Comparison of ENCODE assay signal across 18 cellular contexts in the genomic region with DNA sequence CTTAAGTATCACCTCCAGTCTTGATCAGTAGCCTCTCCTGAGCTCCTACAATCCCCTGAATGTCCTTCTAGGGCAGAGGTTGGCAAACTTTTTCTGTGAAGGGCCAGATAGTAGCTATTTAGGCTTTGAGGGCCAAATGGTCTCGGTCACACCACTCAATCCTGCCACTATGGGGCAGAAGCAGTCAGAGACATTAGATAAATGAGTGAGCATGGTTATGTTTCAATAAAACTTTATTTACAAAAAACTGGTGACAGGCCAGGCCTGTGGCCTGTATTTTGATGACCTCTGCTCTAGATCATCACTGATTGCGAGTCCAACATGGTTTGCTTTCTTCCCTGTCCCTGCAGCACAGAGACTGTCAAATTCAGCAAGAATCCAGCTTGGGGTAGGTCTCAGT. TPM values are rescaled to one million over a fixed set of nuclear protein-coding genes. Genes with fewer than 3 reads are reported as not detected.
A peak's percentile ranks its signal among the peaks of the same experiment; 100 is the strongest.
DNase-seq lines count a peak whose midpoint lies in the region; ATAC-seq and TF ChIP-seq lines count a peak whose summit lies in the region.
"Had no signal": no experiment of that assay in that cellular context is flagged by ENCODE, and none has a peak within 500 bp of the region (broad histone marks: within the 10 kb centered on the region; RNA-seq: fewer than 3 reads in every experiment).

No MANE protein-coding gene starts in this region.

- TF ChIP-seq CTCF in Loucy (conservative IDR thresholded peaks at IDR 0.05; ENCODE audit: low read length) (peak; percentile 23; the same call in 1 of the 2 replicates), brain (conservative IDR thresholded peaks at IDR 0.05) (no peak), osteoblast (IDR thresholded peaks at IDR 0.05; ENCODE audit: extremely low read depth, low read depth, low read length) (peak; percentile 24), hepatocyte (IDR thresholded peaks at IDR 0.05; ENCODE audit: poor library complexity) (no peak), GM10266 (IDR thresholded peaks at IDR 0.05; ENCODE audit: control insufficient read depth, insufficient read depth, low read depth, missing control alignments) (no peak)

- H3K9me3 ChIP-seq in Loucy (ENCODE audit: insufficient read depth, low read depth, low read length) (no peaks in the 10 kb centered on the region), osteoblast (ENCODE audit: low read depth, low read length) (no peaks in the 10 kb centered on the region), hepatocyte (ENCODE audit: low read depth) (no peaks in the 10 kb centered on the region)
- H3K9me3 ChIP-seq: MG63, mucosa of descending colon, pancreas had no signal

- H3K36me3 ChIP-seq in Loucy (ENCODE audit: insufficient read depth, low read length) (peaks cover 41% of the 10 kb centered on the region; the same call in 1 of the 2 replicates), osteoblast (ENCODE audit: insufficient read depth, low read length) (no peaks in the 10 kb centered on the region), hepatocyte (replicated peaks; ENCODE audit: insufficient read depth, low read depth) (no peaks in the 10 kb centered on the region)
- H3K36me3 ChIP-seq: pancreas had no signal

- H3K9me2 ChIP-seq in Loucy (replicated peaks; ENCODE audit: low read depth, low read length) (no peaks in the 10 kb centered on the region), hepatocyte (replicated peaks; ENCODE audit: insufficient read depth) (no peaks in the 10 kb centered on the region)

- H3K27me3 Mint-ChIP-seq in activated CD4-positive, alpha-beta T cell treated with anti-CD3 and anti-CD28 coated beads, Interleukin-2, amount 10 ng/mL, durations not matched to agents 7 days and 5 days: no peaks in the 10 kb centered on the region
- H3K27me3 Mint-ChIP-seq in brain: no peaks in the 10 kb centered on the region
- H3K27me3 Mint-ChIP-seq: activated naive CD8-positive, alpha-beta T cell treated with anti-CD3 and anti-CD28 coated beads for 36 hours had no signal

- H3K27me3 ChIP-seq in Loucy (ENCODE audit: insufficient read depth, low read length, poor library complexity, severe bottlenecking): no peaks in the 10 kb centered on the region
- no peaks in the 10 kb centered on the region for H3K27me3 ChIP-seq in osteoblast (ENCODE audit: insufficient read depth, low read length)
- H3K27me3 ChIP-seq in hepatocyte: no peaks in the 10 kb centered on the region
- H3K27me3 ChIP-seq: MG63, pancreas had no signal

- peak overlapping the region; percentile 57 for H3K27ac Mint-ChIP-seq in activated CD4-positive, alpha-beta T cell treated with anti-CD3 and anti-CD28 coated beads, Interleukin-2, amount 10 ng/mL, durations not matched to agents 7 days and 5 days
- peak overlapping the region in 4 of 5 experiments; percentile 29 to 63 (median 52) for H3K27ac Mint-ChIP-seq in brain
- H3K27ac Mint-ChIP-seq: activated naive CD8-positive, alpha-beta T cell treated with anti-CD3 and anti-CD28 coated beads for 36 hours had no signal

- H3K4me1 ChIP-seq in Loucy (ENCODE audit: insufficient read depth, low read length, poor library complexity, severe bottlenecking): peaks cover 11% of the 10 kb centered on the region
- peaks cover 24% of the 10 kb centered on the region for H3K4me1 ChIP-seq in osteoblast (ENCODE audit: insufficient read depth, low read length)
- peaks cover 19% of the 10 kb centered on the region for H3K4me1 ChIP-seq in hepatocyte (ENCODE audit: insufficient read depth)
- H3K4me1 ChIP-seq: pancreas had no signal

- H3K79me2 ChIP-seq in Loucy (ENCODE audit: insufficient read depth, low read length) (peaks cover 35% of the 10 kb centered on the region), osteoblast (ENCODE audit: insufficient read depth, low read length) (no peaks in the 10 kb centered on the region), hepatocyte (no peaks in the 10 kb centered on the region)

- no peak for ATAC-seq in GM18520 (IDR thresholded peaks at IDR 0.05; ENCODE audit: unreplicated experiment)
- ATAC-seq: mucosa of descending colon, pancreas had no signal

- H4K20me1 ChIP-seq in Loucy (ENCODE audit: insufficient read depth, low read length, poor library complexity, severe bottlenecking): peaks cover 11% of the 10 kb centered on the region
- H4K20me1 ChIP-seq in osteoblast (ENCODE audit: insufficient read depth, low read length): no peaks in the 10 kb centered on the region
- H4K20me1 ChIP-seq in hepatocyte (ENCODE audit: insufficient read depth, poor library complexity, severe bottlenecking): no peaks in the 10 kb centered on the region

- H3K4me3 Mint-ChIP-seq in activated CD4-positive, alpha-beta T cell treated with anti-CD3 and anti-CD28 coated beads, Interleukin-2, amount 10 ng/mL, durations not matched to agents 7 days and 5 days: no peak overlapping the region
- no peak overlapping the region for H3K4me3 Mint-ChIP-seq in brain
- H3K4me3 Mint-ChIP-seq: activated naive CD8-positive, alpha-beta T cell treated with anti-CD3 and anti-CD28 coated beads for 36 hours had no signal

- 97% methylated on average over 2 of the region's 2 CpGs for WGBS in hepatocyte (ENCODE audit: low lambda C conversion rate, missing lambda C conversion rate)

- H2AFZ ChIP-seq in Loucy (ENCODE audit: low read length): no peak overlapping the region
- H2AFZ ChIP-seq in osteoblast (ENCODE audit: low read length): no peak overlapping the region
- H2AFZ ChIP-seq in hepatocyte: no peak overlapping the region

- H3K4me3 ChIP-seq in Loucy (ENCODE audit: low read length, poor library complexity, severe bottlenecking) (no peak overlapping the region), osteoblast (ENCODE audit: insufficient read depth, low read length) (no peak overlapping the region), hepatocyte (no peak overlapping the region)
- H3K4me3 ChIP-seq: MG63, mucosa of descending colon, pancreas had no signal

- no peaks in the 10 kb centered on the region for H3F3A ChIP-seq in Loucy (ENCODE audit: low read depth)

- DNase-seq in activated CD4-positive, alpha-beta T cell treated with anti-CD3 and anti-CD28 coated beads, Interleukin-2, amount 10 ng/mL, durations not matched to agents 7 days and 5 days: no peak
- DNase-seq in activated CD4-positive, alpha-beta T cell treated with anti-CD3 and anti-CD28 coated beads, Interleukin-2, amount 50 U/mL, for 1 hour: no peak
- DNase-seq in osteoblast (ENCODE audit: insufficient read length, low spot score, missing footprints) (no peak), hepatocyte (ENCODE audit: low spot score) (no peak), GM10266 (ENCODE audit: extremely low spot score) (no peak)
- DNase-seq: activated CD8-positive, alpha-beta memory T cell treated with anti-CD3 and anti-CD28 coated beads, Interleukin-2, amount 50 U/mL, for 48 hours; activated naive CD8-positive, alpha-beta T cell treated with anti-CD3 and anti-CD28 coated beads for 36 hours; Calu3; central memory CD4-positive, alpha-beta T cell; kidney; MG63; mucosa of descending colon; NCI-H2029 treated with DMSO at 0.1 percent for 48 hours; NCI-H774; pancreas had no signal

- H3K9ac ChIP-seq in Loucy (ENCODE audit: low read depth, low read length, poor library complexity, severe bottlenecking): no peak overlapping the region

- no peak overlapping the region for H3K27ac ChIP-seq in osteoblast (ENCODE audit: low read depth, low read length)
- H3K27ac ChIP-seq in hepatocyte: no peak overlapping the region
- H3K27ac ChIP-seq: pancreas had no signal

- POLR2A ChIA-PET in activated CD4-positive, alpha-beta T cell treated with anti-CD3 and anti-CD28 coated beads, Interleukin-2, amount 10 ng/mL, durations not matched to agents 7 days and 5 days (lab: Charles Lee): no interaction called here

- no peaks in the 10 kb centered on the region for H3K9me3 Mint-ChIP-seq in activated CD4-positive, alpha-beta T cell treated with anti-CD3 and anti-CD28 coated beads, Interleukin-2, amount 10 ng/mL, durations not matched to agents 7 days and 5 days
- H3K9me3 Mint-ChIP-seq in brain: no peaks in the 10 kb centered on the region
- H3K9me3 Mint-ChIP-seq: activated naive CD8-positive, alpha-beta T cell treated with anti-CD3 and anti-CD28 coated beads for 36 hours had no signal

- peaks cover 39% of the 10 kb centered on the region for H3K4me1 Mint-ChIP-seq in activated CD4-positive, alpha-beta T cell treated with anti-CD3 and anti-CD28 coated beads, Interleukin-2, amount 10 ng/mL, durations not matched to agents 7 days and 5 days
- H3K4me1 Mint-ChIP-seq in brain: peaks cover 88% of the 10 kb centered on the region

- CTCF ChIA-PET in activated CD4-positive, alpha-beta T cell treated with anti-CD3 and anti-CD28 coated beads, Interleukin-2, amount 10 ng/mL, durations not matched to agents 7 days and 5 days (lab: Charles Lee): interaction anchor here (2.8 kb wide), 1 partner anchor 13 kb away, joined by 10 read pairs; no protein-coding TSS in a partner anchor

- H3K36me3 Mint-ChIP-seq in activated CD4-positive, alpha-beta T cell treated with anti-CD3 and anti-CD28 coated beads, Interleukin-2, amount 10 ng/mL, durations not matched to agents 7 days and 5 days (ENCODE audit: low read depth): peaks cover 13% of the 10 kb centered on the region
- H3K36me3 Mint-ChIP-seq in brain: no peaks in the 10 kb centered on the region

- H3K4me2 ChIP-seq in Loucy (ENCODE audit: low read depth, low read length, poor library complexity, severe bottlenecking): no peak overlapping the region
- H3K4me2 ChIP-seq in osteoblast (ENCODE audit: insufficient read depth, low read length): no peak overlapping the region
- H3K4me2 ChIP-seq in hepatocyte: no peak overlapping the region

RNA-seq across cellular contexts. Expression of a gene that starts 36.3 kb away (rescaled TPM):
- total RNA-seq in activated CD4-positive, alpha-beta T cell treated with anti-CD3 and anti-CD28 coated beads, Interleukin-2, amount 10 ng/mL, durations not matched to agents 7 days and 5 days: 10 to 100 TPM; 51.8 to 56.6 TPM
- polyA plus RNA-seq in brain (ENCODE audit: insufficient read depth, low read depth, low replicate concordance): 17.4 TPM
- 8.3 and 11.2 TPM in 2 replicates for total RNA-seq in osteoblast
- 2.6 and 2.7 TPM in 2 replicates for total RNA-seq in hepatocyte
- polyA plus RNA-seq in hepatocyte: 2.1 and 2.4 TPM in 2 replicates

RNA-seq across cellular contexts. Expression of a gene that starts 53.3 kb away (rescaled TPM):
- 10 to 100 TPM; 73.3 to 74.1 TPM for total RNA-seq in activated CD4-positive, alpha-beta T cell treated with anti-CD3 and anti-CD28 coated beads, Interleukin-2, amount 10 ng/mL, durations not matched to agents 7 days and 5 days
- polyA plus RNA-seq in brain (ENCODE audit: insufficient read depth, low read depth, low replicate concordance) (54.8 TPM), hepatocyte (26.7 and 35.2 TPM in 2 replicates)
- total RNA-seq in osteoblast (15.6 and 22.8 TPM in 2 replicates), hepatocyte (28.4 and 31.8 TPM in 2 replicates)

Comparison
In these comparisons a context has a peak if more than half of its experiments do, and no peak if none do; other contexts are left out.
1. CTCF ChIP-seq: peak in Loucy (single experiment) and osteoblast (single experiment); none in brain (0 of 2), hepatocyte (single experiment) and GM10266 (single experiment).